11 cellular contexts compared by ENCODE assay signal in the genomic region with DNA sequence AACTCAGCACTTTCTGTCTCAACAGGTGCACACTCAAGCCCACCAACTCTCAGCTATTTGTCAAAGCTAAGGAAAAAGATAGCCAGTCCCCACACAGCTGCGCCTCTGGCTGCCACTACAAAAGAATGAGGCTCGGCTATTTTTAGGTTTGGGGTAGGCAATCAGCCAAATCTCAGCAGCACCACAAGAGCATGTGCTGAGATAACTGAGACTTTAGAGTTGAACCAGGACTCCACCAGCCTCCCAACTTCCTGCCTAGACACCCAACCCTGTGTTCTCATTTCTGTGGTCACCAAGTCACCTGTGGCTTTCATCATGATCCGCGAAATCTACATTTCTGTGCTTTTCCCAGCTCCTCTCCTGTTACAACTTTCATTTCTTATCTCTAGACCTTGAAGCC. TPM values are rescaled to one million over a fixed set of nuclear protein-coding genes. Genes with fewer than 3 reads are reported as not detected.
A peak's percentile ranks its signal among the peaks of the same experiment; 100 is the strongest.
DNase-seq lines count a peak whose midpoint lies in the region; ATAC-seq and TF ChIP-seq lines count a peak whose summit lies in the region.
"Had no signal": no experiment of that assay in that cellular context is flagged by ENCODE, and none has a peak within 500 bp of the region (broad histone marks: within the 10 kb centered on the region; RNA-seq: fewer than 3 reads in every experiment).

No MANE protein-coding gene starts in this region.

- peak overlapping the region in 1 of 2 donors; percentile 27 for H3K27ac ChIP-seq in coronary artery

- H3K36me3 ChIP-seq in MG63, result no peaks in the 10 kb centered on the region

- H3K27me3 ChIP-seq in MG63, result no peaks in the 10 kb centered on the region

- ATAC-seq in GM19463 (IDR thresholded peaks at IDR 0.05; ENCODE audit: unreplicated experiment), result no peak
- ATAC-seq: activated T-cell treated with anti-CD3 and anti-CD28 coated beads, Interleukin-2, amount 50 U/mL, for 72 hours; HCT116 had no signal

- TF ChIP-seq CTCF in coronary artery (IDR thresholded peaks at IDR 0.05) (no peak), GM10266 (IDR thresholded peaks at IDR 0.05; ENCODE audit: control insufficient read depth, insufficient read depth, low read depth, missing control alignments) (no peak)

- DNase-seq in AG08396 (ENCODE audit: low spot score) (peak; percentile 40), MG63 (peak; percentile 35), coronary artery (ENCODE audit: low spot score) (peak; percentile 71), mucosa of gallbladder (ENCODE audit: low spot score) (peak; percentile 11), RKO (ENCODE audit: low spot score) (no peak), DMS114 treated with DMSO at 0.1 percent for 48 hours (lab: John Stamatoyannopoulos, UW; ENCODE audit: unreplicated experiment) (no peak), GM10266 (ENCODE audit: extremely low spot score) (no peak)
- DNase-seq: activated T-cell treated with anti-CD3 and anti-CD28 coated beads, Interleukin-2, amount 50 U/mL, for 72 hours; T-helper 9 cell had no signal

- no peaks in the 10 kb centered on the region for H3K9me3 ChIP-seq in MG63

- H3K4me3 ChIP-seq in MG63, result no peak overlapping the region
- no peak overlapping the region for H3K4me3 ChIP-seq in coronary artery

RNA-seq across cellular contexts. Expression of a gene that starts 28.0 kb away (rescaled TPM):
- total RNA-seq in MG63 (2014; rRNA removed; shearing (Covaris generic); ENCODE audit: low replicate concordance), result 11.5 and 14.4 TPM in 2 replicates
- 127 TPM for total RNA-seq in mucosa of gallbladder

Comparison
In these comparisons a context has a peak if more than half of its experiments do, and no peak if none do; other contexts are left out.
1. DNase-seq: peak in AG08396 (single experiment), MG63 (single experiment), coronary artery (single experiment) and mucosa of gallbladder (single experiment); none in RKO (single experiment), DMS114 treated with DMSO at 0.1 percent for 48 hours (single experiment) and GM10266 (single experiment).